11 cellular contexts compared by ENCODE assay signal in genomic region chr4:46937493-46937892, GRCh38. TPM values are rescaled to one million over a fixed set of nuclear protein-coding genes. Genes with fewer than 3 reads are reported as not detected.
DNase-seq lines count a peak whose midpoint lies in the region; ATAC-seq, FAIRE-seq and TF ChIP-seq lines count a peak whose summit lies in the region.
"Had no signal": no experiment of that assay in that cellular context is flagged by ENCODE, and none has a peak within 500 bp of the region (broad histone marks: within the 10 kb centered on the region; RNA-seq: fewer than 3 reads in every experiment).

No MANE protein-coding gene starts in this region.

- H3K9me3 Mint-ChIP-seq in osteocyte (ENCODE audit: unreplicated experiment) = no peaks in the 10 kb centered on the region

- no peak overlapping the region for H3K27ac ChIP-seq in H1 (ENCODE audit: low read depth, low read length)

- H4K8ac ChIP-seq in H1 (ENCODE audit: extremely low read depth, insufficient read depth, low read length) = no peak overlapping the region

- no peak overlapping the region for H3K4me3 Mint-ChIP-seq in osteocyte (ENCODE audit: unreplicated experiment)

- no peaks in the 10 kb centered on the region; the same call in 1 of the 2 replicates for H3K23me2 ChIP-seq in H1 (ENCODE audit: low read depth, low read length)

- H3K27ac Mint-ChIP-seq in osteocyte (ENCODE audit: unreplicated experiment) = no peak overlapping the region

- no peak overlapping the region for H3K4me3 ChIP-seq in H1 (ENCODE audit: extremely low read depth in 1 of 4, insufficient read depth in 2 of 4, low read depth in 3 of 4, low read length in 4 of 4)

- CTCF ChIA-PET in H1 (lab: Charles Lee; ENCODE audit: partially characterized antibody) = interaction anchor here (0.7 to 2.4 kb wide), 18 partner anchors 8 to 448 kb away, joined by 3 to 9 read pairs (median 4); no protein-coding TSS in a partner anchor

- H2BK5ac ChIP-seq in H1 (ENCODE audit: low read depth, low read length) = no peak overlapping the region

- no peak overlapping the region for H2BK20ac ChIP-seq in H1 (ENCODE audit: low read length)

- H3K23ac ChIP-seq in H1 (ENCODE audit: insufficient read length) = no peak overlapping the region

- H4K91ac ChIP-seq in H1 (replicated peaks; ENCODE audit: insufficient read length, low read length) = no peak overlapping the region

- H3K4me1 Mint-ChIP-seq in osteocyte (ENCODE audit: unreplicated experiment) = no peaks in the 10 kb centered on the region

- no peaks in the 10 kb centered on the region for H3K79me2 ChIP-seq in H1 (ENCODE audit: control insufficient read depth in 1 of 2, insufficient read depth in 2 of 2, low read length in 2 of 2)

- no peak for DNase-seq in GM18507 (ENCODE audit: extremely low spot score, insufficient read length, low read depth)
- DNase-seq in NAMALWA (ENCODE audit: low spot score) = peak; percentile 22
- no peak for DNase-seq in H1 (ENCODE audit: low read depth in 1 of 2, low spot score in 2 of 2)
- DNase-seq in osteocyte (ENCODE audit: extremely low spot score, unreplicated experiment) = no peak
- no peak for DNase-seq in iPS-NIHi7 (ENCODE audit: extremely low spot score)
- DNase-seq: GDM1 had no signal

- peak; percentile 65 for FAIRE-seq in GM18507 (lab: Jason Lieb, UNC)
- no peak for FAIRE-seq in H1 (lab: Jason Lieb, UNC)

- no peaks in the 10 kb centered on the region for H3K27me3 ChIP-seq in H1 (replicated peaks in 1 of 4; ENCODE audit: control insufficient read depth in 3 of 4, extremely low read depth in 1 of 4, insufficient read depth in 3 of 4, low read length in 3 of 4)

- H2AFZ ChIP-seq in H1 (ENCODE audit: low read length) = no peak overlapping the region

- H3K27me3 Mint-ChIP-seq in osteocyte (ENCODE audit: unreplicated experiment) = peaks cover 46% of the 10 kb centered on the region

- H3K4ac ChIP-seq in H1 (replicated peaks; ENCODE audit: insufficient read length, low read depth, low read length) = no peak overlapping the region

- no peak overlapping the region for H4K5ac ChIP-seq in H1 (ENCODE audit: insufficient read length, low read depth, low read length)

- H2AK5ac ChIP-seq in H1 (ENCODE audit: low read depth, low read length) = no peak overlapping the region

- TF ChIP-seq RAD21 in H1 (IDR thresholded peaks at IDR 0.05 in 1 of 2, conservative IDR thresholded peaks at IDR 0.05 in 1 of 2; ENCODE audit: low read depth in 2 of 2, low read length in 2 of 2) = peak; percentile 44 to 47

- H3K4me2 ChIP-seq in H1 (ENCODE audit: insufficient read depth in 1 of 2, low read depth in 2 of 2, low read length in 2 of 2) = no peak overlapping the region

- no peaks in the 10 kb centered on the region for H3K79me1 ChIP-seq in H1 (ENCODE audit: low read depth, low read length)

- H3K9ac ChIP-seq in H1 (replicated peaks in 1 of 4; ENCODE audit: extremely low read depth in 1 of 4, low read depth in 3 of 4, low read length in 3 of 4) = no peak overlapping the region

- no peaks in the 10 kb centered on the region for H4K20me1 ChIP-seq in H1 (replicated peaks in 1 of 2; ENCODE audit: control insufficient read depth in 1 of 2, insufficient read depth in 2 of 2, low read length in 2 of 2)

- ATAC-seq in GM18873 (IDR thresholded peaks at IDR 0.05; ENCODE audit: low FRiP score, unreplicated experiment) (no peak), HG03139 (IDR thresholded peaks at IDR 0.05; ENCODE audit: unreplicated experiment) (no peak)

- H3K9me3 ChIP-seq in H1 (ENCODE audit: insufficient read depth in 2 of 2, low read depth in 1 of 2, low read length in 1 of 2) = no peaks in the 10 kb centered on the region

- 89% methylated on average over 1 of the region's 1 CpG; no CpG with 5 or more reads in 1 of the 2 experiments for WGBS in H1 (ENCODE audit: extremely low coverage in 1 of 2, insufficient coverage in 1 of 2, insufficient read length in 1 of 2, insufficient replicate concordance in 2 of 2, low coverage in 1 of 2, low lambda C conversion rate in 2 of 2, missing lambda C conversion rate in 1 of 2), 2 experiments

- H2BK120ac ChIP-seq in H1 (replicated peaks; ENCODE audit: low read depth, low read length) = no peak overlapping the region

- H3K56ac ChIP-seq in H1 (replicated peaks; ENCODE audit: insufficient read length, low read depth, low read length) = no peak overlapping the region

- H2BK15ac ChIP-seq in H1 (ENCODE audit: low read length) = no peak overlapping the region

- no peaks in the 10 kb centered on the region for H3K36me3 ChIP-seq in H1 (ENCODE audit: control insufficient read depth in 2 of 4, insufficient read depth in 4 of 4, low read length in 3 of 4)

- H3K4me1 ChIP-seq in H1 (replicated peaks in 1 of 4; ENCODE audit: control insufficient read depth in 3 of 4, insufficient read depth in 4 of 4, low read length in 3 of 4) = no peaks in the 10 kb centered on the region

- POLR2A ChIA-PET in H1 (lab: Charles Lee; ENCODE audit: partially characterized antibody) = no interaction called here

- no peak overlapping the region for H2BK12ac ChIP-seq in H1 (ENCODE audit: low read depth, low read length)

- no peak for TF ChIP-seq POLR2A in H1 (IDR thresholded peaks at IDR 0.05; ENCODE audit: control extremely low read depth in 1 of 2, low read depth in 2 of 2, low read length in 2 of 2)

- TF ChIP-seq EP300 in H1 (IDR thresholded peaks at IDR 0.05; ENCODE audit: borderline replicate concordance in 1 of 2, low read depth in 2 of 2, low read length in 2 of 2) = no peak

- H3K18ac ChIP-seq in H1 (ENCODE audit: extremely low read depth, low read length) = no peak overlapping the region

- H3K36me3 Mint-ChIP-seq in osteocyte (ENCODE audit: unreplicated experiment) = no peaks in the 10 kb centered on the region

- H3K14ac ChIP-seq in H1 (ENCODE audit: insufficient read length) = no peak overlapping the region

- peak in 2 of 3 experiments; percentile 23 to 24; a peak in 2 of 4 replicates for TF ChIP-seq CTCF in H1 (IDR thresholded peaks at IDR 0.05; ENCODE audit: control extremely low read depth in 1 of 3, insufficient read depth in 1 of 3, low read depth in 1 of 3, low read length in 3 of 3)
- TF ChIP-seq CTCF in osteocyte (IDR thresholded peaks at IDR 0.05) = peak; percentile 41

TF ChIP-seq in H1, 55 proteins besides CTCF, POLR2A, EP300 and RAD21:
- TF ChIP-seq CTBP2 (IDR thresholded peaks at IDR 0.05; ENCODE audit: borderline replicate concordance, insufficient read depth, insufficient read length, low read length) (no peak), ATF2 (IDR thresholded peaks at IDR 0.05; ENCODE audit: low read length) (no peak), JUN (IDR thresholded peaks at IDR 0.05; ENCODE audit: low read depth, low read length) (no peak), KDM5A (IDR thresholded peaks at IDR 0.05; ENCODE audit: low read length) (no peak), SRF (IDR thresholded peaks at IDR 0.05; ENCODE audit: low read depth, low read length) (peak; percentile 72; the same call in 1 of the 2 replicates), ASH2L (IDR thresholded peaks at IDR 0.05; ENCODE audit: low read length) (no peak), SUZ12 (IDR thresholded peaks at IDR 0.05; ENCODE audit: low read length) (no peak)
- TF ChIP-seq, protein P1, sequence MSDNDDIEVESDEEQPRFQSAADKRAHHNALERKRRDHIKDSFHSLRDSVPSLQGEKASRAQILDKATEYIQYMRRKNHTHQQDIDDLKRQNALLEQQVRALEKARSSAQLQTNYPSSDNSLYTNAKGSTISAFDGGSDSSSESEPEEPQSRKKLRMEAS (IDR thresholded peaks at IDR 0.05) = no peak

RNA-seq across cellular contexts. Expression of gene COX7B2, which starts 28.4 kb away (rescaled TPM):
- total RNA-seq in H1 (2021; fragmentation: NEBNext Ultra II Directional; extraction: Animal tissue kit (Norgen Biotek cat#: 25700)) = not detected in 2 replicates
- not detected in 2 replicates for polyA plus RNA-seq in H1 (2011; rRNA removed)
- not detected for polyA plus RNA-seq in H1 (2011; cell fraction: cytosol; rRNA removed)
- polyA plus RNA-seq in H1 (2011; cell fraction: nucleus; rRNA removed) = not detected
- polyA plus RNA-seq in H1 (2012, experiment 1 of 2) = not detected in 4 replicates
- not detected for polyA plus RNA-seq in H1 (2012, experiment 2 of 2)
- polyA plus RNA-seq in H1 (2013, experiment 1 of 2) = not detected
- not detected for polyA plus RNA-seq in H1 (2013, experiment 2 of 2)
- polyA minus RNA-seq in H1 (2011; rRNA and poly(A)+ RNA removed) = not detected in 2 replicates
- not detected for polyA minus RNA-seq in H1 (2011; cell fraction: cytosol; rRNA and poly(A)+ RNA removed)
- not detected for polyA minus RNA-seq in H1 (2011; cell fraction: nucleus; rRNA and poly(A)+ RNA removed)
- total RNA-seq in osteocyte = not detected in 2 replicates
- total RNA-seq: mononuclear cell, NCI-H460, skeletal muscle tissue had no signal

RNA-seq across cellular contexts. Expression of gene GABRA4, which starts 55.9 kb away (rescaled TPM):
- 0.33 and 0.37 TPM in 2 replicates for total RNA-seq in H1 (2021; fragmentation: NEBNext Ultra II Directional; extraction: Animal tissue kit (Norgen Biotek cat#: 25700))
- 0.09 and 0.33 TPM in 2 replicates for polyA plus RNA-seq in H1 (2011; rRNA removed)
- polyA plus RNA-seq in H1 (2011; cell fraction: cytosol; rRNA removed) = 0.13 TPM
- polyA plus RNA-seq in H1 (2011; cell fraction: nucleus; rRNA removed) = 0.17 TPM
- 0.04 to 0.23 TPM (median 0.17 TPM) in 3 of 4 replicates, not detected in the other for polyA plus RNA-seq in H1 (2012, experiment 1 of 2)
- polyA plus RNA-seq in H1 (2012, experiment 2 of 2) = 0.38 TPM
- polyA plus RNA-seq in H1 (2013, experiment 1 of 2) = 0.34 TPM
- 0.46 TPM for polyA plus RNA-seq in H1 (2013, experiment 2 of 2)
- 0.09 and 0.27 TPM in 2 replicates for polyA minus RNA-seq in H1 (2011; rRNA and poly(A)+ RNA removed)
- polyA minus RNA-seq in H1 (2011; cell fraction: cytosol; rRNA and poly(A)+ RNA removed) = not detected
- 0.60 TPM for polyA minus RNA-seq in H1 (2011; cell fraction: nucleus; rRNA and poly(A)+ RNA removed)
- not detected in 2 replicates for total RNA-seq in osteocyte
- total RNA-seq: NCI-H460 had no signal
